9 cellular contexts compared by ENCODE assay signal in the genomic region with DNA sequence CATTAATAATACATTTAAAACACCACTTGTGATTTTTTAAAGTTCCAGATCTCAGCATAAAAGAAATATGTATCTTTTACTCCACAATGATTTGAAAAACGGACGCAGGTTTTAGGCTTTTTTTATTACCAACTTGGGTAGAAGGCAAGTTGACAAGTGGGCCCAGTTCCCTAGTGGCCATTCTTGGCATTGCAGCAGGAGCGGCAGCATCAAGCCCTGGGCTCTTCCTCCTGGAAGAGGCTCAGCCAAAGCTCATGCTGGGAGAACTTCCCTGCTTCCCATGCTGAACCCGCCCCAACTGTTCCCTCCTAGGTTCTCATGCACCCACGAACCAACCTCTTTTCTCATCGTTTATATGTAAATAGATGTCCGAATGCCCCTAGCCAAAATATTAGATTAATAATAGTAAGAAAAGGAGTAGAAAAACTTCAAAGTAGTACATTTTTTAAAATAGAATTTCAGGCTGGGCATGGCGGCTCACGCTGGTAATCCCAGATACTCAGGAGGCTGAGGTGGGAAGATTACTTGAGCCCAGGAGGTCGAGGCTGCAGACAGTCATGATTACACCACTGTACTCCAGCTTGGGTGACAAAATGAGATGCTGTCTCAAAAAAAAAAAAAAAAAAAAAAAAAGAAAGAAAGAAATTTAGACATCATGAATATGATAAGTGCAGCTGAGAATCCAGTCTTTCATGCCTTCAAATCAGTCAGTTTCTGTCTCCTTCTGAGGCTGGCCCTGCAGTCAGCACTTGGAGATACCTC. TPM values are rescaled to one million over a fixed set of nuclear protein-coding genes. Genes with fewer than 3 reads are reported as not detected.
DNase-seq lines count a peak whose midpoint lies in the region; ATAC-seq and TF ChIP-seq lines count a peak whose summit lies in the region.
"Had no signal": no experiment of that assay in that cellular context is flagged by ENCODE, and none has a peak within 500 bp of the region (broad histone marks: within the 10 kb centered on the region; RNA-seq: fewer than 3 reads in every experiment).

No MANE protein-coding gene starts in this region.

- no peak overlapping the region for H3K4me3 ChIP-seq in H7 (ENCODE audit: insufficient read depth, low read depth, low read length)
- H3K4me3 ChIP-seq in left lung = no peak overlapping the region
- no peak overlapping the region for H3K4me3 ChIP-seq in upper lobe of right lung
- H3K4me3 ChIP-seq: skin epidermis had no signal

- in situ Hi-C loops in G401 (cut with HindIII; ENCODE audit: low sequenced_read_pairs) = no loop called here

- intact Hi-C loops in left lung (cut with DNase I) (no loop called here), upper lobe of right lung (cut with DNase I) (no loop called here)

- ATAC-seq in left lung (no peak), upper lobe of right lung (peak; percentile 63), GM21528 (IDR thresholded peaks at IDR 0.05; ENCODE audit: low FRiP score, unreplicated experiment) (no peak)

- H3K27ac ChIP-seq in left lung (no peak overlapping the region), upper lobe of right lung (no peak overlapping the region)
- H3K27ac ChIP-seq: skin epidermis had no signal

- DNase-seq in DMS53 (lab: John Stamatoyannopoulos, UW) = peak; percentile 66
- peak; percentile 65 for DNase-seq in H7
- peak; percentile 89 for DNase-seq in OCI-M1 (lab: John Stamatoyannopoulos, UW)
- DNase-seq in amniotic epithelial cell (ENCODE audit: low read depth) = peak; percentile 33
- peak in 1 of 2 donors; percentile 79 for DNase-seq in left lung
- no peak for DNase-seq in upper lobe of right lung
- DNase-seq in G401 (ENCODE audit: low spot score) = no peak

- H3K4me1 ChIP-seq in left lung (no peaks in the 10 kb centered on the region), upper lobe of right lung (no peaks in the 10 kb centered on the region)

- peak; percentile 51 to 85 for TF ChIP-seq CTCF in left lung (IDR thresholded peaks at IDR 0.05)
- peak; percentile 69 for TF ChIP-seq CTCF in upper lobe of right lung (IDR thresholded peaks at IDR 0.05)

- no peaks in the 10 kb centered on the region for H3K9me3 ChIP-seq in left lung
- no peaks in the 10 kb centered on the region for H3K9me3 ChIP-seq in upper lobe of right lung

- no peaks in the 10 kb centered on the region for H3K27me3 ChIP-seq in H7 (ENCODE audit: control insufficient read depth, insufficient read depth, low read length)
- peaks cover 0 to 7% of the 10 kb centered on the region in 2 donors for H3K27me3 ChIP-seq in left lung
- H3K27me3 ChIP-seq in upper lobe of right lung = peaks cover 6% of the 10 kb centered on the region

- no peaks in the 10 kb centered on the region for H3K36me3 ChIP-seq in H7 (replicated peaks; ENCODE audit: control insufficient read depth, insufficient read depth, low read length)
- H3K36me3 ChIP-seq in left lung = no peaks in the 10 kb centered on the region
- H3K36me3 ChIP-seq in upper lobe of right lung = no peaks in the 10 kb centered on the region

RNA-seq across cellular contexts. Expression of a gene that starts 18.2 kb away (rescaled TPM):
- 0.94 and 1.8 TPM in 2 replicates for total RNA-seq in H7 (2014; rRNA removed; shearing (Covaris generic))
- total RNA-seq in left lung (1 to 10 TPM; 1.3 to 2.5 TPM), upper lobe of right lung (2.0 TPM)
- not detected in 2 replicates for total RNA-seq in G401 (2014; rRNA removed; shearing (Covaris generic))

Comparison
In these comparisons a context has a peak if more than half of its experiments do, and no peak if none do; other contexts are left out.
1. DNase-seq: peak in DMS53 (single experiment), H7 (single experiment), OCI-M1 (single experiment) and amniotic epithelial cell (single experiment); none in upper lobe of right lung (single experiment) and G401 (single experiment).